In the genomic region with DNA sequence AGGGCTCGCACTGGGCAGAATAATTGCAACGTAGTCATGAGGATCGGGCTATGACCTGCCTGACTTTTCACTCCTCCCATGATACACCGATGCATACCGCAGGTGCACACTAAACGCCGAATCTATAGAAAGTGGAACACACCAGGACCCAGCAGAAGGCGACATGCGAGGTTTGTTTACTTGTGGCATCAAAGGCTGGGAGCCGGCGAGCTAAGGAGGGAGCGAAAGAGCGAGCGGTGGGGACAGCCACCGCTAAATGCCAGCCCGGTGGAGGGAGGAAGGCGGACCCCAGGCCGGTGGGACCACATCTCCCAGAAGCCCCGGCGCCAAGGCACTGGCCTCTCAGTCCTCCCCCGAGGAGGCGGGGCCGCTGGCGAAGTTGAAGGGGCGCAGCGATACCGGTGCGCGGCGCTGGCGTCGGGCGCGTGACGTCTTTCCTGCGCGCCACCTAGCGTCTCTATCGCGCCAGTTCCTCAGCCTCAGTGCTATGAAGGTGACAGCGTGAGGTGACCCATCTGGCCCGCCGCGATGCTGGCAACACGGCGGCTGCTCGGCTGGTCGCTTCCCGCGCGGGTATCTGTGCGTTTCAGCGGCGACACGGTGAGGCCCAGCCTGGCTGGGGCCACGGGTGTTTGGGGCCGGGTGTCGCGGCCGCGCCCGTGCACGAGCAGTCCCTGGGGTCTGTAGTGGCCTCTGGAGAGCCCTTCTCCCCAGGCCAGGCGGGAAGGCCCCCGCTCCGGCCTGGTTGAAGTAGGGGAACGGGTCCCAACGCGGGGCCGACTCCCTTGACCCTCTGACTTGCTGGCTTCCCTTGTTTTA, we compare ENCODE assay signal across 8 cellular contexts.
DNase-seq lines count a peak whose midpoint lies in the region; ATAC-seq lines count a peak whose summit lies in the region.

A gene (plus strand): TSS at position 460 of the 819 bp plus-strand sequence. CDS start 69 bp downstream, at position 529.

- H3K4me3 Mint-ChIP-seq in memory B cell: peak within 1 kb of the TSS; percentile 85

- peaks cover 3% of the 10 kb centered on the region for H3K4me1 Mint-ChIP-seq in memory B cell

- H3K27ac Mint-ChIP-seq in memory B cell: peak within 1 kb of the TSS; percentile 73

- H3K27me3 Mint-ChIP-seq in memory B cell: peaks cover 9% of the 10 kb centered on the region

- H3K9me3 Mint-ChIP-seq in memory B cell: no peaks in the 10 kb centered on the region

- ATAC-seq in GM19463 (IDR thresholded peaks at IDR 0.05; ENCODE audit: unreplicated experiment) (peak; percentile 99), memory B cell (ENCODE audit: low read depth) (peak; percentile 99)

- peaks cover 7% of the 10 kb centered on the region for H3K36me3 Mint-ChIP-seq in memory B cell

- DNase-seq in CMK (ENCODE audit: low read depth) (peak; percentile 93), HS-5 (ENCODE audit: low read depth) (peak; percentile 53), NK-92 (lab: John Stamatoyannopoulos, UW; ENCODE audit: unreplicated experiment) (peak; percentile 77), memory B cell (ENCODE audit: low spot score in 2 of 2) (peak; percentile 92 to 94)
- DNase-seq in activated CD8-positive, alpha-beta memory T cell treated with anti-CD3 and anti-CD28 coated beads for 24 hours: peak; percentile 98
- DNase-seq in effector CD4-positive, alpha-beta T cell: peak; percentile 97
- DNase-seq in stimulated activated CD8-positive, alpha-beta memory T cell treated with anti-CD3 and anti-CD28 coated beads, Interleukin-12 subunit alpha, Interleukin-12 subunit beta, amount 100 ng/mL, for 24 hours (ENCODE audit: extremely low read depth): peak; percentile 95

Comparison
In these comparisons a context has a peak if more than half of its experiments do, and no peak if none do; other contexts are left out.
1. Peak in every context shown above with its lines: DNase-seq and ATAC-seq.